In the genomic region with DNA sequence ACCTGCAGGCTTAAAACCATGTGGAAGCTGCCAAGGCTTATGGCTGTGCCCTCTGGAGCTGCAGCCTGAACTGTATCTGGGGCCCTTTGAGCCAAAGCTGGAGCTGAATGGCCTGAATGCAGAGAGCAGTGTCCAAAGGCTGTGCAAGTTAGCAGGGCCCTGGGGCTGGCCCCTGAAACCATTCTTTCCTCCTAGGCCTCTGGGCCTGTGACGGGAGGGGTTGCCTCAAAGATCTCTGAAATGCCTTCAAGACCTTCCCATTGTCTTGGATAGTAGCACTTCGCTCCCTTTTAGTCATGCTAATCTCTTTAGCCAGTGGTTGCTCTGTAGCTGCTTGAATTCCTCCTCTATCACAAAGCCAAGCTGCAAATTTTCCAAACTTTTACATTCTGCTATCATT, we compare ENCODE assay signal across 29 cellular contexts. TPM values are rescaled to one million over a fixed set of nuclear protein-coding genes. Genes with fewer than 3 reads are reported as not detected.
"Had no signal": no experiment of that assay in that cellular context is flagged by ENCODE, and none has a peak within 500 bp of the region (broad histone marks: within the 10 kb centered on the region; RNA-seq: fewer than 3 reads in every experiment).

No MANE protein-coding gene starts in this region.

- FAIRE-seq: HTR-8/SVneo had no signal

- ATAC-seq: Panc1, PC-3, T-cell had no signal

- H3K27ac ChIP-seq: HL-60, RWPE1 had no signal

- H3K4me2 ChIP-seq: SK-N-SH had no signal

- DNase-seq: KBM-7, MV-4-11, NCI-H1048, NCI-H1105 treated with DMSO at 0.1 percent for 48 hours, NCI-H1417 treated with DMSO at 0.1 percent for 48 hours, NCI-H146, NCI-H1694 treated with DMSO at 0.1 percent for 48 hours, NCI-H1930, NCI-H2081, NCI-H2107, NCI-H2227 treated with DMSO at 0.1 percent for 48 hours, NCI-H524, NCI-H526 treated with DMSO at 0.1 percent for 48 hours, NCI-H748 treated with DMSO at 0.1 percent for 48 hours, PC-3, SHP77, SK-N-SH, SW 1271, T-cell had no signal

- H3K9ac ChIP-seq: SK-N-SH had no signal

- H3K9me3 ChIP-seq: SK-N-SH had no signal

- H3K36me3 Mint-ChIP-seq: T-cell had no signal

- H3K4me3 Mint-ChIP-seq: IgD-negative memory B cell, T-cell had no signal

- H3K9me2 ChIP-seq: SK-N-SH had no signal

- H3K27ac Mint-ChIP-seq: IgD-negative memory B cell, T-cell had no signal

- H3K4me1 Mint-ChIP-seq: IgD-negative memory B cell, T-cell had no signal

RNA-seq across cellular contexts. Expression of a gene that starts 12.8 kb away (rescaled TPM):
- total RNA-seq: OCI-LY7 had no signal
- polyA plus RNA-seq: IgD-negative memory B cell had no signal

RNA-seq across cellular contexts. Expression of a gene that starts 13.7 kb away (rescaled TPM):
- total RNA-seq: OCI-LY7 had no signal

RNA-seq across cellular contexts. Expression of a gene that starts 16.5 kb away (rescaled TPM):
- total RNA-seq: LHCN-M2, MCF 10A, NCI-H460, OCI-LY7, PC-3, SK-MEL-5, T-cell had no signal
- polyA plus RNA-seq: IgD-negative memory B cell had no signal
